In genomic region chr19:17784201-17785008, GRCh38 we compare ENCODE assay signal across 8 cellular contexts. TPM values are rescaled to one million over a fixed set of nuclear protein-coding genes. Genes with fewer than 3 reads are reported as not detected.
DNase-seq lines count a peak whose midpoint lies in the region; ATAC-seq and TF ChIP-seq lines count a peak whose summit lies in the region.

No MANE protein-coding gene starts in this region.

- peak; percentile 90 for TF ChIP-seq CTCF in DOHH2 (IDR thresholded peaks at IDR 0.05; ENCODE audit: low read depth, low read length, poor library complexity, severe bottlenecking)
- peak; percentile 83 for TF ChIP-seq CTCF in MM.1S (IDR thresholded peaks at IDR 0.05; ENCODE audit: low read length)
- peak; percentile 24 to 62 (median 59) for TF ChIP-seq CTCF in gastrocnemius medialis (IDR thresholded peaks at IDR 0.05 in 4 of 5, conservative IDR thresholded peaks at IDR 0.05 in 1 of 5)

- H3K4me3 ChIP-seq in DOHH2 (ENCODE audit: low read length) (no peak overlapping the region), MM.1S (ENCODE audit: low read length) (no peak overlapping the region), gastrocnemius medialis (no peak overlapping the region)

- H3K9me3 Mint-ChIP-seq in activated naive CD8-positive, alpha-beta T cell treated with anti-CD3 and anti-CD28 coated beads for 36 hours: no peaks in the 10 kb centered on the region

- H3K9me3 ChIP-seq in DOHH2 (ENCODE audit: control insufficient read depth, insufficient read depth, low read length) (no peaks in the 10 kb centered on the region), MM.1S (replicated peaks; ENCODE audit: insufficient read depth, low read length) (no peaks in the 10 kb centered on the region), gastrocnemius medialis (no peaks in the 10 kb centered on the region)

- no peak overlapping the region for H2AFZ ChIP-seq in MM.1S (ENCODE audit: low read length)

- peaks cover 44% of the 10 kb centered on the region for H3K36me3 ChIP-seq in DOHH2 (ENCODE audit: control insufficient read depth, low read length)
- no peaks in the 10 kb centered on the region for H3K36me3 ChIP-seq in MM.1S (replicated peaks; ENCODE audit: insufficient read depth, low read length)
- H3K36me3 ChIP-seq in gastrocnemius medialis: no peaks in the 10 kb centered on the region

- H3K9me2 ChIP-seq in DOHH2 (replicated peaks; ENCODE audit: control insufficient read depth, low read length): no peaks in the 10 kb centered on the region
- H3K9me2 ChIP-seq in MM.1S (replicated peaks; ENCODE audit: insufficient read depth, low read length): no peaks in the 10 kb centered on the region

- no peaks in the 10 kb centered on the region for H3K27me3 ChIP-seq in DOHH2 (ENCODE audit: control insufficient read depth, low read length)
- H3K27me3 ChIP-seq in MM.1S (replicated peaks; ENCODE audit: insufficient read depth, low read length): peaks cover 4% of the 10 kb centered on the region; the same call in 1 of the 2 replicates
- peaks cover 6 to 13% (median 8%) of the 10 kb centered on the region in 3 donors for H3K27me3 ChIP-seq in gastrocnemius medialis

- no peaks in the 10 kb centered on the region for H3K27me3 Mint-ChIP-seq in activated naive CD8-positive, alpha-beta T cell treated with anti-CD3 and anti-CD28 coated beads for 36 hours

- H3K79me2 ChIP-seq in DOHH2 (ENCODE audit: control insufficient read depth, low read length): no peaks in the 10 kb centered on the region
- no peaks in the 10 kb centered on the region for H3K79me2 ChIP-seq in MM.1S (ENCODE audit: low read length)

- no peak overlapping the region for H3K9ac ChIP-seq in MM.1S (ENCODE audit: low read length)

- peaks cover 4% of the 10 kb centered on the region for H3K4me1 Mint-ChIP-seq in activated naive CD8-positive, alpha-beta T cell treated with anti-CD3 and anti-CD28 coated beads for 36 hours

- no peak for TF ChIP-seq POLR2A in gastrocnemius medialis (IDR thresholded peaks at IDR 0.05)

- peak; percentile 42 for DNase-seq in MM.1S
- peak; percentile 65 for DNase-seq in SW480 (ENCODE audit: low spot score)
- peak; percentile 61 for DNase-seq in activated naive CD8-positive, alpha-beta T cell treated with anti-CD3 and anti-CD28 coated beads for 36 hours
- peak; percentile 61 for DNase-seq in left ventricle myocardium superior
- no peak for DNase-seq in gastrocnemius medialis

- H3K4me3 Mint-ChIP-seq in activated naive CD8-positive, alpha-beta T cell treated with anti-CD3 and anti-CD28 coated beads for 36 hours: no peak overlapping the region

- H3K4me2 ChIP-seq in DOHH2 (ENCODE audit: low read length): no peak overlapping the region
- H3K4me2 ChIP-seq in MM.1S (ENCODE audit: low read depth, low read length): no peak overlapping the region

- ATAC-seq in left ventricle myocardium superior (peak; percentile 55), gastrocnemius medialis (no peak), GM18861 (IDR thresholded peaks at IDR 0.05; ENCODE audit: unreplicated experiment) (no peak), GM21723 (IDR thresholded peaks at IDR 0.05; ENCODE audit: unreplicated experiment) (no peak)

- peaks cover 33% of the 10 kb centered on the region for H3K36me3 Mint-ChIP-seq in activated naive CD8-positive, alpha-beta T cell treated with anti-CD3 and anti-CD28 coated beads for 36 hours

- in situ Hi-C loops in gastrocnemius medialis (cut with MboI; ENCODE audit: low sequenced_read_pairs in 4 of 4): no loop called here

- no peak overlapping the region for H3K27ac ChIP-seq in DOHH2 (ENCODE audit: low read depth, low read length)
- no peak overlapping the region for H3K27ac ChIP-seq in MM.1S (ENCODE audit: low read length)
- no peak overlapping the region for H3K27ac ChIP-seq in gastrocnemius medialis

- H3K27ac Mint-ChIP-seq in activated naive CD8-positive, alpha-beta T cell treated with anti-CD3 and anti-CD28 coated beads for 36 hours: peak overlapping the region; percentile 25

- intact Hi-C loops in left ventricle myocardium superior (cut with micrococcal nuclease) (no loop called here), gastrocnemius medialis (cut with DNase I; ENCODE audit: low total_unique reads) (no loop called here)

- H4K20me1 ChIP-seq in DOHH2 (ENCODE audit: control insufficient read depth, insufficient read depth, low read depth, low read length) (peaks cover 6% of the 10 kb centered on the region; the same call in 1 of the 2 replicates), MM.1S (ENCODE audit: insufficient read depth, low read length) (no peaks in the 10 kb centered on the region)

- H3K4me1 ChIP-seq in DOHH2 (ENCODE audit: control insufficient read depth, low read length): peaks cover under 1% of the 10 kb centered on the region; the same call in 1 of the 2 replicates
- H3K4me1 ChIP-seq in MM.1S (ENCODE audit: low read length): no peaks in the 10 kb centered on the region
- no peaks in the 10 kb centered on the region for H3K4me1 ChIP-seq in gastrocnemius medialis

- H3F3A ChIP-seq in DOHH2 (ENCODE audit: control insufficient read depth, insufficient read depth) (no peaks in the 10 kb centered on the region), MM.1S (ENCODE audit: insufficient read depth, low read length) (no peaks in the 10 kb centered on the region)

RNA-seq across cellular contexts. Expression of gene B3GNT3, which starts 10.5 kb away (rescaled TPM):
- total RNA-seq in activated naive CD8-positive, alpha-beta T cell treated with anti-CD3 and anti-CD28 coated beads for 36 hours: not detected
- total RNA-seq in left ventricle myocardium superior (not detected), gastrocnemius medialis (under 1 TPM in 2 of 4 donors, not detected in 2; 0.13 to 0.39 TPM)

RNA-seq across cellular contexts. Expression of gene FCHO1, which starts 33.1 kb away (rescaled TPM):
- total RNA-seq in activated naive CD8-positive, alpha-beta T cell treated with anti-CD3 and anti-CD28 coated beads for 36 hours: 10 to 100 TPM; 35.8 to 38.7 TPM
- total RNA-seq in left ventricle myocardium superior: 0.97 TPM
- 1 to 10 TPM in 1 of 4 donors, under 1 TPM in 2, not detected in 1; 0.13 to 2.1 (median 0.51) TPM for total RNA-seq in gastrocnemius medialis

RNA-seq across cellular contexts. Expression of gene INSL3, which starts 36.9 kb away (rescaled TPM):
- total RNA-seq in activated naive CD8-positive, alpha-beta T cell treated with anti-CD3 and anti-CD28 coated beads for 36 hours: 1 to 10 TPM; 1.7 to 1.8 TPM
- not detected for total RNA-seq in left ventricle myocardium superior
- total RNA-seq in gastrocnemius medialis: not detected

Comparison
In these comparisons a context has a peak if more than half of its experiments do, and no peak if none do; other contexts are left out.
1. DNase-seq: peak in MM.1S (single experiment), SW480 (single experiment), activated naive CD8-positive, alpha-beta T cell treated with anti-CD3 and anti-CD28 coated beads for 36 hours (single experiment) and left ventricle myocardium superior (single experiment); none in gastrocnemius medialis (0 of 2).
2. RNA of gene FCHO1, which starts 33.1 kb away (total RNA-seq): 35.8 to 38.7 TPM in activated naive CD8-positive, alpha-beta T cell treated with anti-CD3 and anti-CD28 coated beads for 36 hours; 0.97 TPM in left ventricle myocardium superior (single experiment) and 0.13 to 2.1 TPM in gastrocnemius medialis; every median in the first group is over 10 times any median in the second.
3. Peak in every context shown above with its lines, with median percentiles within 50 percentile points of each other: CTCF ChIP-seq.